8 cellular contexts compared by ENCODE assay signal in genomic region chr12:69738351-69739286, GRCh38. TPM values are rescaled to one million over a fixed set of nuclear protein-coding genes. Genes with fewer than 3 reads are reported as not detected.
DNase-seq lines count a peak whose midpoint lies in the region; ATAC-seq and TF ChIP-seq lines count a peak whose summit lies in the region.

TSS of gene RAB3IP (plus strand) at chr12:69738860. CDS start at chr12:69755409, 16,549 bp downstream.

- H3K36me3 ChIP-seq in HCT116 (ENCODE audit: control insufficient read depth in 1 of 2, insufficient read depth in 2 of 2, low read length in 2 of 2) (no peaks in the 10 kb centered on the region), MM.1S (replicated peaks; ENCODE audit: insufficient read depth, low read length) (no peaks in the 10 kb centered on the region), SK-N-SH (replicated peaks in 1 of 2; ENCODE audit: control insufficient read depth in 1 of 2, insufficient read depth in 2 of 2, low read length in 1 of 2) (no peaks in the 10 kb centered on the region), ovary (no peaks in the 10 kb centered on the region), tibial artery (no peaks in the 10 kb centered on the region)

- H3K4me1 Mint-ChIP-seq in glutamatergic neuron (ENCODE audit: low read depth, unreplicated experiment): peaks cover 3% of the 10 kb centered on the region

- H3K9me2 ChIP-seq in HCT116 (ENCODE audit: insufficient read depth) (no peaks in the 10 kb centered on the region), MM.1S (replicated peaks; ENCODE audit: insufficient read depth, low read length) (no peaks in the 10 kb centered on the region), SK-N-SH (no peaks in the 10 kb centered on the region)

- H3K4me2 ChIP-seq in HCT116 (ENCODE audit: low read length) (peak within 1 kb of the TSS; percentile 90), MM.1S (ENCODE audit: low read depth, low read length) (peak within 1 kb of the TSS; percentile 86), SK-N-SH (peak within 1 kb of the TSS; percentile 94)

- POLR2A ChIA-PET in GM10248 (lab: Yijun Ruan, JAX) (no interaction called here), HCT116 (lab: Charles Lee) (interaction anchor here (1.0 kb wide), 1 partner anchor 10 kb away, joined by 3 read pairs; no protein-coding TSS in a partner anchor), SK-N-SH (lab: Yijun Ruan, JAX) (interaction anchor here (0.6 kb wide), 1 partner anchor 11 kb away, joined by 3 read pairs; no protein-coding TSS in a partner anchor)

- H3K27ac ChIP-seq in HCT116 (ENCODE audit: low read depth, low read length): peak within 1 kb of the TSS; percentile 82
- peak within 1 kb of the TSS; percentile 69 for H3K27ac ChIP-seq in MM.1S (ENCODE audit: low read length)
- H3K27ac ChIP-seq in SK-N-SH (ENCODE audit: low read depth in 2 of 2, low read length in 1 of 2): peak within 1 kb of the TSS in 1 of 2 experiments; percentile 11; a peak in 1 of 4 replicates
- peak within 1 kb of the TSS; percentile 15 to 49 for H3K27ac ChIP-seq in ovary
- H3K27ac ChIP-seq in tibial artery: peak within 1 kb of the TSS; percentile 66 to 69

- TF ChIP-seq RAD21 in HCT116 (IDR thresholded peaks at IDR 0.05; ENCODE audit: low read depth) (no peak), SK-N-SH (IDR thresholded peaks at IDR 0.05; ENCODE audit: low read length) (peak; percentile 14; the same call in 1 of the 2 replicates)

- H3K27me3 Mint-ChIP-seq in glutamatergic neuron (ENCODE audit: unreplicated experiment): peaks cover 5% of the 10 kb centered on the region

- peak; percentile 89 for ATAC-seq in HCT116

- H3F3A ChIP-seq in MM.1S (ENCODE audit: insufficient read depth, low read length): peaks cover 10% of the 10 kb centered on the region
- peaks cover 8% of the 10 kb centered on the region for H3F3A ChIP-seq in SK-N-SH (replicated peaks; ENCODE audit: insufficient read depth)

- H3K9ac ChIP-seq in HCT116 (ENCODE audit: low read length) (peak within 1 kb of the TSS; percentile 66), MM.1S (ENCODE audit: low read length) (peak within 1 kb of the TSS; percentile 66), SK-N-SH (peak within 1 kb of the TSS; percentile 57; the same call in 1 of the 2 replicates)

- TF ChIP-seq EP300 in SK-N-SH (IDR thresholded peaks at IDR 0.05; ENCODE audit: borderline replicate concordance in 1 of 2, low read depth in 1 of 2, low read length in 1 of 2): no peak
- TF ChIP-seq EP300 in ovary (IDR thresholded peaks at IDR 0.05): no peak

- TF ChIP-seq POLR2A in HCT116 (IDR thresholded peaks at IDR 0.05; ENCODE audit: borderline replicate concordance, extremely low read depth, insufficient read depth, insufficient read length) (no peak), ovary (IDR thresholded peaks at IDR 0.05) (peak; percentile 39)

- H3K79me2 ChIP-seq in HCT116 (ENCODE audit: insufficient read depth, low read length) (peaks cover 23% of the 10 kb centered on the region), MM.1S (ENCODE audit: low read length) (peaks cover 44% of the 10 kb centered on the region), SK-N-SH (ENCODE audit: insufficient read depth) (peaks cover 8% of the 10 kb centered on the region; the same call in 1 of the 2 replicates)

- peak; percentile 78 for TF ChIP-seq CTCF in GM10248 (IDR thresholded peaks at IDR 0.05; ENCODE audit: control extremely low read depth, extremely low read depth, low read depth, missing control alignments)
- TF ChIP-seq CTCF in HCT116 (IDR thresholded peaks at IDR 0.05 in 2 of 3, conservative IDR thresholded peaks at IDR 0.05 in 1 of 3; ENCODE audit: borderline replicate concordance in 1 of 3, insufficient read depth in 1 of 3, low read depth in 2 of 3, low read length in 2 of 3): peak in 2 of 3 experiments; percentile 39 to 64; a peak in 4 of 6 replicates
- TF ChIP-seq CTCF in MM.1S (IDR thresholded peaks at IDR 0.05; ENCODE audit: low read length): peak; percentile 40
- peak; percentile 51 for TF ChIP-seq CTCF in SK-N-SH (IDR thresholded peaks at IDR 0.05)
- TF ChIP-seq CTCF in glutamatergic neuron (IDR thresholded peaks at IDR 0.05; ENCODE audit: partially characterized antibody, unreplicated experiment): peak; percentile 90
- peak; percentile 20 to 52 (median 47) for TF ChIP-seq CTCF in ovary (IDR thresholded peaks at IDR 0.05)
- TF ChIP-seq CTCF in tibial artery (IDR thresholded peaks at IDR 0.05): peak in 1 of 2 experiments; percentile 51

- DNase-seq in GM10248 (ENCODE audit: extremely low spot score) (peak; percentile 99), HCT116 (ENCODE audit: low read depth, low spot score) (peak; percentile 73), MM.1S (peak; percentile 95), SK-N-SH (peak; percentile 99), glutamatergic neuron (peak; percentile 97), ovary (peak; percentile 88 to 93 (median 91)), tibial artery (peak; percentile 58 to 91)
- peak; percentile 94 for DNase-seq in activated naive CD4-positive, alpha-beta T cell treated with anti-CD3 and anti-CD28 coated beads, Interleukin-2, amount 50 U/mL, for 16 hours

- peak within 1 kb of the TSS; percentile 3 for H3K27ac Mint-ChIP-seq in glutamatergic neuron (ENCODE audit: unreplicated experiment)

- intact Hi-C loops in HCT116 (cut with micrococcal nuclease): loop anchor here (2.0 to 5.0 kb wide), 2 partner anchors 71 to 268 kb away; partner anchors contain the start of gene FRS2
- intact Hi-C loops in ovary (cut with DNase I): no loop called here
- intact Hi-C loops in tibial artery (cut with DNase I; ENCODE audit: low total_unique reads): no loop called here

- H3K4me3 ChIP-seq in HCT116 (replicated peaks in 1 of 2; ENCODE audit: low read depth in 1 of 2, low read length in 2 of 2) (peak within 1 kb of the TSS; percentile 69 to 81), MM.1S (ENCODE audit: low read length) (peak within 1 kb of the TSS; percentile 78), SK-N-SH (ENCODE audit: low read depth in 2 of 2, low read length in 1 of 2) (peak within 1 kb of the TSS; percentile 90 to 92), ovary (peak within 1 kb of the TSS; percentile 81), tibial artery (peak within 1 kb of the TSS; percentile 67 to 75)

- CTCF ChIA-PET in GM10248 (lab: Yijun Ruan, JAX): interaction anchor here (0.9 to 1.9 kb wide), 9 partner anchors 10 to 159 kb away, joined by 3 to 16 read pairs (median 3); partner anchors contain the start of gene CCT2
- CTCF ChIA-PET in HCT116 (lab: Charles Lee): interaction anchor here (0.7 to 1.0 kb wide), 4 partner anchors 9 to 134 kb away, joined by 3 read pairs; no protein-coding TSS in a partner anchor
- CTCF ChIA-PET in SK-N-SH (lab: Yijun Ruan, JAX): interaction anchor here (0.6 to 3.0 kb wide), 10 partner anchors 10 to 317 kb away, joined by 3 to 9 read pairs (median 3); partner anchors contain the start of gene BEST3

- H3K9me3 ChIP-seq in HCT116 (ENCODE audit: control insufficient read depth in 1 of 2, insufficient read depth in 1 of 2, low read depth in 1 of 2, low read length in 2 of 2) (no peaks in the 10 kb centered on the region), MM.1S (replicated peaks; ENCODE audit: insufficient read depth, low read length) (no peaks in the 10 kb centered on the region), SK-N-SH (no peaks in the 10 kb centered on the region), ovary (no peaks in the 10 kb centered on the region), tibial artery (no peaks in the 10 kb centered on the region)

- 14% methylated on average over 7 of the region's 110 CpGs for WGBS in SK-N-SH (ENCODE audit: low lambda C conversion rate)
- 1 to 2% (median 1%) methylated on average over 58 to 110 of the region's 110 CpGs for WGBS in ovary, 3 donors

- H4K20me1 ChIP-seq in HCT116 (ENCODE audit: insufficient read depth) (no peaks in the 10 kb centered on the region), MM.1S (ENCODE audit: insufficient read depth, low read length) (no peaks in the 10 kb centered on the region), SK-N-SH (ENCODE audit: insufficient read depth) (no peaks in the 10 kb centered on the region)

- no peaks in the 10 kb centered on the region for H3K36me3 Mint-ChIP-seq in glutamatergic neuron (ENCODE audit: unreplicated experiment)

- peaks cover 3% of the 10 kb centered on the region for H3K9me3 Mint-ChIP-seq in glutamatergic neuron (ENCODE audit: unreplicated experiment)

- H2AFZ ChIP-seq in HCT116 (ENCODE audit: low read depth, low read length, poor library complexity, severe bottlenecking): peak within 1 kb of the TSS; percentile 72
- peak within 1 kb of the TSS; percentile 77 for H2AFZ ChIP-seq in MM.1S (ENCODE audit: low read length)
- peak within 1 kb of the TSS; percentile 91 for H2AFZ ChIP-seq in SK-N-SH (ENCODE audit: low read depth)

- RAD21 ChIA-PET in HCT116 (lab: Charles Lee; ENCODE audit: low non-redundant PET in 1 of 2, low total read pairs in 2 of 2, uncharacterized antibody in 2 of 2, unreplicated experiment in 2 of 2): no interaction called here

- H3K4me1 ChIP-seq in HCT116 (ENCODE audit: control insufficient read depth in 1 of 2, insufficient read depth in 2 of 2, low read length in 2 of 2) (peaks cover 7 to 14% of the 10 kb centered on the region in 2 experiments; a peak in 3 of 4 replicates), MM.1S (ENCODE audit: low read length) (0 out of 2 replicates have a peak, but pooled peaks cover 6% of the 10 kb centered on the region), SK-N-SH (ENCODE audit: control insufficient read depth in 1 of 2, insufficient read depth in 2 of 2, low read depth in 1 of 2, low read length in 1 of 2) (peaks cover 0 to 7% of the 10 kb centered on the region in 2 experiments; a peak in 3 of 4 replicates), ovary (ENCODE audit: insufficient read depth) (peaks cover 2% of the 10 kb centered on the region), tibial artery (peaks cover 0 to 10% (median 7%) of the 10 kb centered on the region in 4 donors)

- H3K27me3 ChIP-seq in HCT116 (ENCODE audit: insufficient read depth, low read length) (no peaks in the 10 kb centered on the region), MM.1S (replicated peaks; ENCODE audit: insufficient read depth, low read length) (no peaks in the 10 kb centered on the region), SK-N-SH (ENCODE audit: insufficient read depth) (no peaks in the 10 kb centered on the region), ovary (no peaks in the 10 kb centered on the region), tibial artery (no peaks in the 10 kb centered on the region)

- peak within 1 kb of the TSS; percentile 98 for H3K4me3 Mint-ChIP-seq in glutamatergic neuron (ENCODE audit: unreplicated experiment)

- no TSS peak for BruUV-seq in HCT116 (replicated peaks; lab: Mats Ljungman, UMichigan)

TF ChIP-seq in HCT116, 20 proteins besides CTCF, POLR2A, EP300 and RAD21 (continues in another document):
- no peak for TF ChIP-seq YY1 (IDR thresholded peaks at IDR 0.05; ENCODE audit: extremely low read depth, insufficient replicate concordance, low read depth, low read length)

TF ChIP-seq in SK-N-SH, 30 proteins besides CTCF, POLR2A, EP300 and RAD21 (continues in another document):
- TF ChIP-seq FOSL2 (IDR thresholded peaks at IDR 0.05; ENCODE audit: borderline replicate concordance, low read depth): no peak

RNA-seq across cellular contexts. Expression of gene RAB3IP, which starts in this region (rescaled TPM):
- total RNA-seq in HCT116 (2021; ENCODE audit: unreplicated experiment) (31.3 TPM), glutamatergic neuron (ENCODE audit: unreplicated experiment) (18.2 TPM), ovary (10 to 100 TPM in 3 of 7 donors, 1 to 10 TPM in 4; 5.4 to 31.7 (median 9.6) TPM)
- 15.4 and 19.4 TPM in 2 replicates for polyA plus RNA-seq in HCT116 (2012)
- polyA plus RNA-seq in SK-N-SH (2012; rRNA removed) (5.4 and 8.1 TPM in 2 replicates), ovary (1 to 10 TPM; 3.9 to 6.3 TPM)
- 8.7 and 10.3 TPM in 2 replicates for polyA plus RNA-seq in SK-N-SH (2012; cell fraction: cytosol; rRNA removed)
- polyA plus RNA-seq in SK-N-SH (2012; cell fraction: nucleus; rRNA removed): 5.3 and 6.6 TPM in 2 replicates
